In genomic region chr15:56956538-56956937, GRCh38 we compare ENCODE assay signal across 27 cellular contexts. TPM values are rescaled to one million over a fixed set of nuclear protein-coding genes. Genes with fewer than 3 reads are reported as not detected.
DNase-seq lines count a peak whose midpoint lies in the region; ATAC-seq, FAIRE-seq and TF ChIP-seq lines count a peak whose summit lies in the region.
"Had no signal": no experiment of that assay in that cellular context is flagged by ENCODE, and none has a peak within 500 bp of the region (broad histone marks: within the 10 kb centered on the region; RNA-seq: fewer than 3 reads in every experiment).

No MANE protein-coding gene starts in this region.

- CTCF ChIA-PET in HEK293 (lab: Yijun Ruan, JAX), result no interaction called here

- peaks cover 59% of the 10 kb centered on the region for H3K9me3 Mint-ChIP-seq in nephron progenitor cell

- H3K36me3 ChIP-seq in HEK293 (ENCODE audit: control insufficient read depth in 2 of 2, insufficient read depth in 1 of 2, low read length in 2 of 2) (no peaks in the 10 kb centered on the region; a peak in 1 of 3 replicates), kidney (ENCODE audit: control insufficient read depth in 1 of 2, insufficient read depth in 2 of 2, low read length in 2 of 2) (no peaks in the 10 kb centered on the region), small intestine (ENCODE audit: control insufficient read depth in 2 of 2, insufficient read depth in 2 of 2, low read length in 2 of 2) (no peaks in the 10 kb centered on the region)
- H3K36me3 ChIP-seq: BE2C had no signal

- POLR2A ChIA-PET in HEK293 (lab: Yijun Ruan, JAX), result no interaction called here

- no peaks in the 10 kb centered on the region for H3K9me3 ChIP-seq in HEK293 (ENCODE audit: control insufficient read depth, insufficient read depth, low read depth, low read length)
- H3K9me3 ChIP-seq in kidney (ENCODE audit: control insufficient read depth in 1 of 2, low read length in 2 of 2), result peaks cover 0 to 3% of the 10 kb centered on the region in 2 donors
- no peaks in the 10 kb centered on the region for H3K9me3 ChIP-seq in small intestine (ENCODE audit: control insufficient read depth, low read depth)
- H3K9me3 ChIP-seq: BE2C had no signal

- H3K4me3 Mint-ChIP-seq in nephron progenitor cell, result no peak overlapping the region
- H3K4me3 Mint-ChIP-seq: CD14-positive monocyte; CD4-positive, alpha-beta memory T cell; CD4-positive, CD25-positive, alpha-beta regulatory T cell; CD8-positive, alpha-beta memory T cell had no signal

- H3K27me3 Mint-ChIP-seq in nephron progenitor cell (ENCODE audit: low read depth, poor library complexity), result no peaks in the 10 kb centered on the region
- H3K27me3 Mint-ChIP-seq: CD4-positive, alpha-beta memory T cell; CD4-positive, CD25-positive, alpha-beta regulatory T cell; CD8-positive, alpha-beta memory T cell had no signal

- intact Hi-C loops in kidney (cut with DNase I), result no loop called here
- intact Hi-C loops in posterior cingulate gyrus (cut with DNase I), result no loop called here

- H3K27me3 ChIP-seq in small intestine (ENCODE audit: control insufficient read depth in 2 of 2, insufficient read depth in 2 of 2, low read length in 2 of 2), result no peaks in the 10 kb centered on the region
- H3K27me3 ChIP-seq: BE2C, BLaER1 had no signal

- no peak overlapping the region for H3K27ac ChIP-seq in HEK293 (ENCODE audit: extremely low read depth, low read depth, low read length)
- H3K27ac ChIP-seq in kidney (ENCODE audit: low read depth in 2 of 2, low read length in 2 of 2), result no peak overlapping the region
- no peak overlapping the region for H3K27ac ChIP-seq in small intestine (ENCODE audit: low read depth in 1 of 2, low read length in 1 of 2)
- H3K27ac ChIP-seq: BLaER1 had no signal

- peaks cover 71% of the 10 kb centered on the region for H3K36me3 Mint-ChIP-seq in nephron progenitor cell (ENCODE audit: low read depth)

- no peak for DNase-seq in kidney
- DNase-seq in small intestine, result no peak
- no peak for DNase-seq in posterior cingulate gyrus
- DNase-seq in activated T-cell treated with anti-CD3 and anti-CD28 coated beads, Interleukin-2, amount 50 U/mL, for 48 hours, result no peak
- DNase-seq in nephron progenitor cell, result no peak
- DNase-seq: 8988T; ACHN; BE2C; C1 segment of cervical spinal cord; CD4-positive, alpha-beta memory T cell; CD4-positive, CD25-positive, alpha-beta regulatory T cell; CD8-positive, alpha-beta memory T cell; COR-L47; DMS 273 treated with DMSO at 0.1 percent for 48 hours; DMS153; DMS53; DMS79; DND-41; EL; GF-D8 had no signal

- H3K4me3 ChIP-seq in HEK293 (ENCODE audit: low read depth, low read length) (no peak overlapping the region), kidney (ENCODE audit: low read length in 2 of 2) (no peak overlapping the region), small intestine (ENCODE audit: low read depth in 1 of 2, low read length in 2 of 2) (no peak overlapping the region)
- H3K4me3 ChIP-seq: BLaER1 had no signal

- FAIRE-seq in endometrium (lab: Jason Lieb, UNC) (peak; percentile 48), kidney (lab: Jason Lieb, UNC) (peak; percentile 33), small intestine (lab: Jason Lieb, UNC) (peak; percentile 77)
- FAIRE-seq: A204.1, GM12891 had no signal

- ATAC-seq in GM21381 (IDR thresholded peaks at IDR 0.05; ENCODE audit: unreplicated experiment), result no peak

- peaks cover 13% of the 10 kb centered on the region for H3K4me1 Mint-ChIP-seq in nephron progenitor cell

- no peak for TF ChIP-seq CTCF in HEK293 (tag by site-specific recombination; IDR thresholded peaks at IDR 0.05)
- no peak for TF ChIP-seq CTCF in kidney (IDR thresholded peaks at IDR 0.05; ENCODE audit: borderline replicate concordance, extremely low read depth, insufficient read depth)
- no peak for TF ChIP-seq CTCF in nephron progenitor cell (IDR thresholded peaks at IDR 0.05)

- no peak overlapping the region for H3K9ac ChIP-seq in kidney (ENCODE audit: low read length in 2 of 2)
- H3K9ac ChIP-seq: BLaER1 had no signal

- H3K4me1 ChIP-seq in HEK293 (ENCODE audit: control insufficient read depth, insufficient read depth, low read length) (no peaks in the 10 kb centered on the region), kidney (ENCODE audit: control insufficient read depth in 1 of 2, insufficient read depth in 1 of 2, low read depth in 1 of 2, low read length in 2 of 2) (peaks cover 0 to 4% of the 10 kb centered on the region in 2 donors), small intestine (ENCODE audit: control insufficient read depth in 2 of 2, insufficient read depth in 1 of 2, low read depth in 1 of 2, low read length in 1 of 2) (no peaks in the 10 kb centered on the region)
- H3K4me1 ChIP-seq: BE2C, BLaER1 had no signal

- no peak overlapping the region for H3K27ac Mint-ChIP-seq in nephron progenitor cell
- H3K27ac Mint-ChIP-seq: CD14-positive monocyte; CD4-positive, alpha-beta memory T cell; CD4-positive, CD25-positive, alpha-beta regulatory T cell; CD8-positive, alpha-beta memory T cell had no signal

TF ChIP-seq in HEK293, 187 proteins besides CTCF, POLR2A, EP300 and RAD21:
- peak; percentile 93 for TF ChIP-seq ZNF791 (tag by site-specific recombination; IDR thresholded peaks at IDR 0.05)
- peak; percentile 72 for TF ChIP-seq SETDB1 (IDR thresholded peaks at IDR 0.05; ENCODE audit: insufficient read length, low read length)
- no peak for TF ChIP-seq ZNF423 (tag by site-specific recombination; IDR thresholded peaks at IDR 0.05)

RNA-seq across cellular contexts. Expression of gene TCF12, which starts 38.1 kb away (rescaled TPM):
- 116 TPM for total RNA-seq in kidney
- polyA plus RNA-seq in kidney (ENCODE audit: insufficient read depth, low read depth, low replicate concordance) (16.3 TPM), small intestine (10 to 100 TPM; 15.4 to 20.9 (median 16.1) TPM)
